3 cellular contexts compared by ENCODE assay signal in genomic region chr15:74480364-74480763, GRCh38. TPM values are rescaled to one million over a fixed set of nuclear protein-coding genes. Genes with fewer than 3 reads are reported as not detected.
DNase-seq lines count a peak whose midpoint lies in the region; ATAC-seq, FAIRE-seq and TF ChIP-seq lines count a peak whose summit lies in the region.
"Not testable (repeated sequence)": the region's sequence is repeated elsewhere in the genome, so short reads cannot be mapped to it uniquely, and the experiment has no call there.

No MANE protein-coding gene starts in this region.

- in situ Hi-C loops in K562 (cut with MboI) = not testable (repeated sequence)

- H3K4me1 ChIP-seq in K562 (replicated peaks in 1 of 2; ENCODE audit: control insufficient read depth in 2 of 2, insufficient read depth in 2 of 2, low read length in 2 of 2); mesenchymal stem cell (ENCODE audit: control insufficient read depth, insufficient read depth, low read depth, low read length): not testable (repeated sequence)

- H3K79me1 ChIP-seq in mesenchymal stem cell (replicated peaks; ENCODE audit: low read length, poor library complexity, severe bottlenecking) = not testable (repeated sequence)

- not testable (repeated sequence) for H2BK120ac ChIP-seq in mesenchymal stem cell (ENCODE audit: low read depth, low read length)

- not testable (repeated sequence) for ATAC-seq in K562

- TF ChIP-seq POLR2A in K562 (conservative IDR thresholded peaks at IDR 0.05) = not testable (repeated sequence)

- not testable (repeated sequence) for TF ChIP-seq CTCF in K562 (IDR thresholded peaks at IDR 0.05 in 2 of 3, conservative IDR thresholded peaks at IDR 0.05 in 1 of 3; ENCODE audit: insufficient read depth in 2 of 3, low read depth in 1 of 3, low read length in 3 of 3); coronary artery (IDR thresholded peaks at IDR 0.05)

- H3K14ac ChIP-seq in mesenchymal stem cell (ENCODE audit: low read length in 2 of 2) = not testable (repeated sequence)

- H3K23ac ChIP-seq in mesenchymal stem cell (ENCODE audit: low read length in 2 of 2) = not testable (repeated sequence)

- not testable (repeated sequence) for H3K27me3 ChIP-seq in K562 (ENCODE audit: control insufficient read depth in 2 of 2, insufficient read depth in 2 of 2, low read length in 2 of 2); mesenchymal stem cell (ENCODE audit: control insufficient read depth in 1 of 2, insufficient read depth in 1 of 2, low read length in 2 of 2)

- H2AFZ ChIP-seq in K562 (ENCODE audit: low read depth, low read length); mesenchymal stem cell (ENCODE audit: low read depth, low read length): not testable (repeated sequence)

- not testable (repeated sequence) for H3K4ac ChIP-seq in mesenchymal stem cell (ENCODE audit: low read depth in 1 of 2, low read length in 2 of 2)

- BruUV-seq in K562 (replicated peaks; lab: Mats Ljungman, UMichigan) = not testable (repeated sequence)

- H3K27ac ChIP-seq in K562 (ENCODE audit: extremely low read depth, low read depth, low read length); coronary artery; mesenchymal stem cell (ENCODE audit: low read length, poor library complexity, severe bottlenecking): not testable (repeated sequence)

- not testable (repeated sequence) for H3K79me2 ChIP-seq in K562 (ENCODE audit: control insufficient read depth, insufficient read depth, low read length)

- TF ChIP-seq RAD21 in K562 (CRISPR knock-in tag; conservative IDR thresholded peaks at IDR 0.05 in 1 of 2, IDR thresholded peaks at IDR 0.05 in 1 of 2) = not testable (repeated sequence)

- TF ChIP-seq EP300 in K562 (IDR thresholded peaks at IDR 0.05; ENCODE audit: low read length) = not testable (repeated sequence)

- H2BK15ac ChIP-seq in mesenchymal stem cell (ENCODE audit: low read depth, poor library complexity, severe bottlenecking) = not testable (repeated sequence)

- H3K36me3 ChIP-seq in K562 (ENCODE audit: control insufficient read depth, insufficient read depth, low read length); mesenchymal stem cell (ENCODE audit: control insufficient read depth in 1 of 2, insufficient read depth in 2 of 2, low read depth in 1 of 2, low read length in 2 of 2): not testable (repeated sequence)

- H2AK5ac ChIP-seq in mesenchymal stem cell (ENCODE audit: low read length, severe bottlenecking) = not testable (repeated sequence)

- H3K4me2 ChIP-seq in K562 (ENCODE audit: insufficient read depth, low read length); mesenchymal stem cell (ENCODE audit: low read length, poor library complexity, severe bottlenecking): not testable (repeated sequence)

- not testable (repeated sequence) for H2BK12ac ChIP-seq in mesenchymal stem cell (ENCODE audit: low read length in 2 of 2)

- not testable (repeated sequence) for H3K4me3 ChIP-seq in K562; coronary artery; mesenchymal stem cell (ENCODE audit: insufficient read depth in 1 of 2, low read depth in 1 of 2, low read length in 2 of 2)

- H4K8ac ChIP-seq in mesenchymal stem cell (ENCODE audit: low read length) = not testable (repeated sequence)

- not testable (repeated sequence) for H3K9me1 ChIP-seq in K562 (ENCODE audit: control insufficient read depth, insufficient read depth, low read length)

- POLR2A ChIA-PET in K562 (lab: Yijun Ruan, JAX) = interaction anchor here (0.8 kb wide), 1 partner anchor 32 kb away, joined by 3 read pairs; no protein-coding TSS in a partner anchor

- not testable (repeated sequence) for H2BK5ac ChIP-seq in mesenchymal stem cell (ENCODE audit: low read depth, low read length, poor library complexity, severe bottlenecking)

- H3K18ac ChIP-seq in mesenchymal stem cell (ENCODE audit: low read depth in 1 of 2, low read length in 2 of 2) = not testable (repeated sequence)

- CTCF ChIA-PET in K562 (lab: Yijun Ruan, JAX; ENCODE audit: low intra/inter-chr PET ratio) = not testable (repeated sequence)

- H4K91ac ChIP-seq in mesenchymal stem cell (ENCODE audit: low read length) = peak overlapping the region; percentile 15

- intact Hi-C loops in K562 (cut with micrococcal nuclease) = not testable (repeated sequence)

- WGBS in K562 (ENCODE audit: insufficient coverage, low coverage, missing lambda C conversion rate) = 87% methylated on average over 11 of the region's 27 CpGs
- 96% methylated on average over 19 of the region's 27 CpGs for WGBS in mesenchymal stem cell

- not testable (repeated sequence) for FAIRE-seq in K562 (lab: Jason Lieb, UNC)

- H3K9me3 ChIP-seq in K562 (replicated peaks; ENCODE audit: control insufficient read depth, insufficient read depth, low read depth, low read length); mesenchymal stem cell (ENCODE audit: control insufficient read depth, low read length): not testable (repeated sequence)

- not testable (repeated sequence) for H4K20me1 ChIP-seq in K562 (replicated peaks; ENCODE audit: control insufficient read depth, insufficient read depth, low read length)

- DNase-seq in K562 (ENCODE audit: extremely low read depth in 1 of 4, low spot score in 3 of 4); mesenchymal stem cell: not testable (repeated sequence)
- peak; percentile 8 for DNase-seq in coronary artery (ENCODE audit: low spot score)

- H3K9ac ChIP-seq in K562 (ENCODE audit: insufficient read depth in 1 of 2, low read depth in 2 of 2, low read length in 2 of 2); mesenchymal stem cell (ENCODE audit: low read length): not testable (repeated sequence)

TF ChIP-seq in K562, 482 proteins besides CTCF, POLR2A, EP300 and RAD21:
- TF ChIP-seq POLR2G (IDR thresholded peaks at IDR 0.05; ENCODE audit: low read depth, low read length) = 0 out of 2 replicates have a peak, but pooled peaks have one; percentile 23

RNA-seq across cellular contexts. Expression of gene UBL7, which starts 19.4 kb away (rescaled TPM):
- 9.1 and 12.8 TPM in 2 replicates for total RNA-seq in K562 (2011; cell fraction: chromatin; rRNA removed; ENCODE audit: low replicate concordance)
- 12.8 and 16.2 TPM in 2 replicates for total RNA-seq in K562 (2011; cell fraction: nucleolus; rRNA removed)
- total RNA-seq in K562 (2011; cell fraction: nucleoplasm; rRNA removed) = 10.7 and 15.0 TPM in 2 replicates
- total RNA-seq in K562 (2014; rRNA removed) (36.6 and 79.6 TPM in 2 replicates), K562 (2014; rRNA removed; fragmentation: Illumina TruSeq; extraction: Trizol) (26.2 and 29.3 TPM in 2 replicates), K562 (2015; rRNA removed; fragmentation: Illumina TruSeq; extraction: Trizol) (31.1 and 32.4 TPM in 2 replicates), K562 (2021) (51.7 and 65.5 TPM in 2 replicates)
- polyA plus RNA-seq in K562 (2011; rRNA removed) (63.4 and 64.7 TPM in 2 replicates), K562 (2014; fragmentation: Illumina TruSeq; extraction: Trizol) (52.8 and 65.0 TPM in 2 replicates), K562 (2014; fragmentation: Nextera tagmentation; extraction: Ambion mirVana) (10 to 100 TPM; 19.2 to 44.9 TPM), K562 (2014; rRNA removed) (47.8 and 70.3 TPM in 2 replicates)
- 107 and 180 TPM in 2 replicates for polyA plus RNA-seq in K562 (2011; cell fraction: cytosol; rRNA removed)
- polyA plus RNA-seq in K562 (2011; cell fraction: nucleus; rRNA removed) = 29.7 and 35.7 TPM in 2 replicates
- 41.6 and 62.1 TPM in 2 replicates for polyA plus RNA-seq in K562 (2012)
- polyA minus RNA-seq in K562 (2011; rRNA and poly(A)+ RNA removed) = 40.5 and 52.2 TPM in 2 replicates
- polyA minus RNA-seq in K562 (2011; cell fraction: cytosol; rRNA and poly(A)+ RNA removed) = 40.3 and 40.8 TPM in 2 replicates
- 8.6 and 10.9 TPM in 2 replicates for polyA minus RNA-seq in K562 (2011; cell fraction: nucleus; rRNA and poly(A)+ RNA removed)
- polyA plus RNA-seq in mesenchymal stem cell (2013, experiment 1 of 2) = 26.3 TPM
- polyA plus RNA-seq in mesenchymal stem cell (2013, experiment 2 of 2) = 25.3 TPM

RNA-seq across cellular contexts. Expression of gene SEMA7A, which starts 46.6 kb away (rescaled TPM):
- total RNA-seq in K562 (2011; cell fraction: chromatin; rRNA removed; ENCODE audit: low replicate concordance) = 17.2 and 52.5 TPM in 2 replicates
- total RNA-seq in K562 (2011; cell fraction: nucleolus; rRNA removed) = 48.0 and 55.7 TPM in 2 replicates
- total RNA-seq in K562 (2011; cell fraction: nucleoplasm; rRNA removed) = 32.8 and 33.4 TPM in 2 replicates
- total RNA-seq in K562 (2014; rRNA removed) (4.8 and 5.7 TPM in 2 replicates), K562 (2014; rRNA removed; fragmentation: Illumina TruSeq; extraction: Trizol) (1.7 and 3.3 TPM in 2 replicates), K562 (2015; rRNA removed; fragmentation: Illumina TruSeq; extraction: Trizol) (6.1 and 6.6 TPM in 2 replicates), K562 (2021) (6.2 and 6.8 TPM in 2 replicates)
- polyA plus RNA-seq in K562 (2011; rRNA removed) (8.2 and 12.8 TPM in 2 replicates), K562 (2014; fragmentation: Illumina TruSeq; extraction: Trizol) (6.4 and 6.8 TPM in 2 replicates), K562 (2014; fragmentation: Nextera tagmentation; extraction: Ambion mirVana) (under 1 TPM in 1 of 2 experiments, not detected in 1; 0.04 TPM), K562 (2014; rRNA removed) (3.6 and 7.2 TPM in 2 replicates)
- polyA plus RNA-seq in K562 (2011; cell fraction: cytosol; rRNA removed) = 15.1 and 15.7 TPM in 2 replicates
- 24.4 and 28.1 TPM in 2 replicates for polyA plus RNA-seq in K562 (2011; cell fraction: nucleus; rRNA removed)
- 12.7 and 16.6 TPM in 2 replicates for polyA plus RNA-seq in K562 (2012)
- 7.0 and 9.6 TPM in 2 replicates for polyA minus RNA-seq in K562 (2011; rRNA and poly(A)+ RNA removed)
- polyA minus RNA-seq in K562 (2011; cell fraction: cytosol; rRNA and poly(A)+ RNA removed) = 8.2 and 10.7 TPM in 2 replicates
- 8.9 and 13.2 TPM in 2 replicates for polyA minus RNA-seq in K562 (2011; cell fraction: nucleus; rRNA and poly(A)+ RNA removed)
- polyA plus RNA-seq in mesenchymal stem cell (2013, experiment 1 of 2) = 0.94 TPM
- 1.1 TPM for polyA plus RNA-seq in mesenchymal stem cell (2013, experiment 2 of 2)
